In the genomic region with DNA sequence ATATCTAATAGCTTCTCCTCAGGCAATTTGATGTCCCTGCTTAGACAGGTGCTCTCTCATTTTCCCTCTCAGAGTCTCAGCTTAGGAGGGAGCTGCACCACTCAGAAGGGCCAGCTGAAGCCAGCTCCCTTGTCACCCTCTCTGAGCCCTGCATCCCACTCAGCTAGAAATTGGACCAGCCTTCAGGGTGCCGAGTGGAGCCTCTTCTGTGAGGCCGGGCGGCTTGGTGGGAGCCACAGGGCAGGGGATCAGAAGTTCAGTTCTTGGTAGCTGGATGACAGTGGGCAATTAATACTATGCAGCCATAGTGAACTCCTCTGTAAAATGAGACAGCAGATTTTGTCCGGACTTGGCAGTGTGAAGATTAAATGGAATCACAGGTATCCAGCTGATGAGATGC, we compare ENCODE assay signal across 28 cellular contexts.
"Had no signal": no experiment of that assay in that cellular context is flagged by ENCODE, and none has a peak within 500 bp of the region (broad histone marks: within the 10 kb centered on the region; RNA-seq: fewer than 3 reads in every experiment).

No MANE protein-coding gene starts in this region.

- H3K27ac Mint-ChIP-seq: activated CD4-positive, alpha-beta memory T cell treated with anti-CD3 and anti-CD28 coated beads for 36 hours; activated CD4-positive, alpha-beta T cell treated with anti-CD3 and anti-CD28 coated beads, Interleukin-2, amount 10 ng/mL, durations not matched to agents 7 days and 5 days; activated naive CD4-positive, alpha-beta T cell treated with anti-CD3 and anti-CD28 coated beads for 36 hours; activated naive CD4-positive, alpha-beta T cell treated with anti-CD3 and anti-CD28 coated beads, Interleukin-2, amount 50 U/mL, for 72 hours; activated T-helper 1 cell treated with anti-CD3 and anti-CD28 coated beads, Interleukin-12 subunit alpha, Interleukin-12 subunit beta, Interleukin-2, Interleukin-4 antibody, amounts not matched to agents 30 ng/mL and 10 ng/mL and 1 ng/mL, durations not matched to agents 14 hours and 24 hours and 36 hours; T-helper 1 cell treated with Interleukin-12 subunit alpha and Interleukin-12 subunit beta and Interleukin-4 antibody, amounts not matched to agents 30 μg/mL and 1 μg/mL, for 36 hours; T-helper 2 cell treated with Interferon-gamma antibody and Interleukin-4, amounts not matched to agents 5 μg/mL and 100 μg/mL, for 36 hours had no signal

- H3K36me3 Mint-ChIP-seq: activated CD4-positive, alpha-beta memory T cell treated with anti-CD3 and anti-CD28 coated beads for 36 hours; activated naive CD4-positive, alpha-beta T cell treated with anti-CD3 and anti-CD28 coated beads, Interleukin-2, amount 50 U/mL, for 72 hours had no signal

- H3K4me3 ChIP-seq: adrenal gland, body of pancreas, breast epithelium, Peyer's patch, SJSA1 had no signal

- H3K27ac ChIP-seq: adrenal gland, body of pancreas, breast epithelium, Peyer's patch, SJSA1 had no signal

- H3K36me3 ChIP-seq: adrenal gland, breast epithelium, Peyer's patch, SJSA1 had no signal

- H3K4me1 Mint-ChIP-seq: activated CD4-positive, alpha-beta T cell treated with anti-CD3 and anti-CD28 coated beads, Interleukin-2, amount 10 ng/mL, durations not matched to agents 7 days and 5 days had no signal

- H3K4me3 Mint-ChIP-seq: activated CD4-positive, alpha-beta memory T cell treated with anti-CD3 and anti-CD28 coated beads for 36 hours; activated CD4-positive, alpha-beta T cell treated with anti-CD3 and anti-CD28 coated beads, Interleukin-2, amount 10 ng/mL, durations not matched to agents 7 days and 5 days; activated naive CD4-positive, alpha-beta T cell treated with anti-CD3 and anti-CD28 coated beads for 36 hours; activated T-cell treated with anti-CD3 and anti-CD28 coated beads, Interleukin-2, amount 50 U/mL, for 4 hours; activated T-helper 1 cell treated with anti-CD3 and anti-CD28 coated beads, Interleukin-12 subunit alpha, Interleukin-12 subunit beta, Interleukin-2, Interleukin-4 antibody, amounts not matched to agents 30 ng/mL and 10 ng/mL and 1 ng/mL, durations not matched to agents 14 hours and 24 hours and 36 hours; T-helper 1 cell treated with Interleukin-12 subunit alpha and Interleukin-12 subunit beta and Interleukin-4 antibody, amounts not matched to agents 30 μg/mL and 1 μg/mL, for 36 hours; T-helper 2 cell treated with Interferon-gamma antibody and Interleukin-4, amounts not matched to agents 5 μg/mL and 100 μg/mL, for 36 hours had no signal

- H3K27me3 ChIP-seq: adrenal gland, body of pancreas, breast epithelium, Peyer's patch, SJSA1 had no signal

- H3K4me2 ChIP-seq: SK-N-SH had no signal

- H3K9ac ChIP-seq: SK-N-SH had no signal

- H3K27me3 Mint-ChIP-seq: activated CD4-positive, alpha-beta memory T cell treated with anti-CD3 and anti-CD28 coated beads for 36 hours; activated CD4-positive, alpha-beta T cell treated with anti-CD3 and anti-CD28 coated beads, Interleukin-2, amount 10 ng/mL, durations not matched to agents 7 days and 5 days had no signal

- ATAC-seq: activated naive CD4-positive, alpha-beta T cell treated with anti-CD3 and anti-CD28 coated beads, Interleukin-2, amount 50 U/mL, for 72 hours; activated T-cell treated with anti-CD3 and anti-CD28 coated beads, Interleukin-2, amount 50 U/mL, for 4 hours; body of pancreas; PC-3 had no signal

- H3K9me3 ChIP-seq: adrenal gland, body of pancreas, breast epithelium, Peyer's patch, SJSA1, SK-N-SH had no signal

- H3K9me3 Mint-ChIP-seq: activated CD4-positive, alpha-beta memory T cell treated with anti-CD3 and anti-CD28 coated beads for 36 hours; activated CD4-positive, alpha-beta T cell treated with anti-CD3 and anti-CD28 coated beads, Interleukin-2, amount 10 ng/mL, durations not matched to agents 7 days and 5 days; activated naive CD4-positive, alpha-beta T cell treated with anti-CD3 and anti-CD28 coated beads for 36 hours; activated T-cell treated with anti-CD3 and anti-CD28 coated beads, Interleukin-2, amount 50 U/mL, for 4 hours; activated T-helper 1 cell treated with anti-CD3 and anti-CD28 coated beads, Interleukin-12 subunit alpha, Interleukin-12 subunit beta, Interleukin-2, Interleukin-4 antibody, amounts not matched to agents 30 ng/mL and 10 ng/mL and 1 ng/mL, durations not matched to agents 14 hours and 24 hours and 36 hours; T-helper 1 cell treated with Interleukin-12 subunit alpha and Interleukin-12 subunit beta and Interleukin-4 antibody, amounts not matched to agents 30 μg/mL and 1 μg/mL, for 36 hours; T-helper 2 cell treated with Interferon-gamma antibody and Interleukin-4, amounts not matched to agents 5 μg/mL and 100 μg/mL, for 36 hours had no signal

- DNase-seq: activated CD4-positive, alpha-beta memory T cell treated with anti-CD3 and anti-CD28 coated beads for 36 hours; activated CD4-positive, alpha-beta T cell treated with anti-CD3 and anti-CD28 coated beads, Interleukin-2, amount 10 ng/mL, durations not matched to agents 7 days and 5 days; activated CD8-positive, alpha-beta memory T cell treated with anti-CD3 and anti-CD28 coated beads, Interleukin-2, amount 50 U/mL, for 4 hours; activated gamma-delta T cell treated with Interleukin-2 at 50 U/mL for 16 hours; activated naive CD4-positive, alpha-beta T cell treated with anti-CD3 and anti-CD28 coated beads for 36 hours; activated T-cell treated with anti-CD3 and anti-CD28 coated beads for 4 hours; activated T-cell treated with anti-CD3 and anti-CD28 coated beads, Interleukin-2, amount 50 U/mL, for 4 hours; adrenal gland; body of pancreas; Karpas-422; KBM-7; NCI-H146; NCI-H2107; NCI-H226; NCI-H446 treated with DMSO at 0.1 percent for 48 hours; NCI-H69; NK-92 treated with Interleukin-12 subunit alpha and Interleukin-12 subunit beta, amount 100 ng/mL, for 24 hours; PC-3; Peyer's patch; RPMI8226; SHP77 treated with DMSO at 0.1 percent for 48 hours had no signal

- H3K4me1 ChIP-seq: body of pancreas, breast epithelium, Peyer's patch had no signal
